In genomic region chr9:121498150-121498486, GRCh38 we compare ENCODE assay signal across 8 cellular contexts. TPM values are rescaled to one million over a fixed set of nuclear protein-coding genes. Genes with fewer than 3 reads are reported as not detected.
DNase-seq lines count a peak whose midpoint lies in the region; ATAC-seq and TF ChIP-seq lines count a peak whose summit lies in the region.

No MANE protein-coding gene starts in this region.

- CTCF ChIA-PET in WTC11 (lab: Charles Lee), result interaction anchor here (0.6 to 1.9 kb wide), 15 partner anchors 10 to 218 kb away, joined by 3 to 11 read pairs (median 5); no protein-coding TSS in a partner anchor

- no peaks in the 10 kb centered on the region for H3K4me1 ChIP-seq in mesendoderm (ENCODE audit: control insufficient read depth, low read depth, low read length)

- no peak overlapping the region for H3K27ac ChIP-seq in mesendoderm (ENCODE audit: low read depth, low read length)

- no peak overlapping the region for H3K4me2 ChIP-seq in mesendoderm (ENCODE audit: low read length)

- no peak overlapping the region for H3K56ac ChIP-seq in mesendoderm (ENCODE audit: low read length)

- H3K18ac ChIP-seq in mesendoderm (ENCODE audit: low read length), result no peak overlapping the region

- TF ChIP-seq CTCF in WTC11 (IDR thresholded peaks at IDR 0.05) (peak; percentile 63), endothelial cell (IDR thresholded peaks at IDR 0.05; ENCODE audit: unreplicated experiment) (peak; percentile 65)

- H3K79me2 ChIP-seq in mesendoderm (ENCODE audit: control insufficient read depth, insufficient read depth, low read length), result no peaks in the 10 kb centered on the region

- H2BK5ac ChIP-seq in mesendoderm (ENCODE audit: low read length), result no peak overlapping the region

- no peak overlapping the region for H3K4me3 ChIP-seq in mesendoderm (ENCODE audit: low read length)

- peak overlapping the region; percentile 79 for H3K4me3 Mint-ChIP-seq in WTC11
- peak overlapping the region; percentile 94 for H3K4me3 Mint-ChIP-seq in endothelial cell (ENCODE audit: unreplicated experiment)

- WGBS in mesendoderm (ENCODE audit: extremely low coverage, insufficient coverage, low lambda C conversion rate), result no CpG with 5 or more reads among the region's 4 CpGs

- POLR2A ChIA-PET in WTC11 (lab: Charles Lee), result interaction anchor here (0.6 kb wide), 1 partner anchor 144 kb away, joined by 3 read pairs; no protein-coding TSS in a partner anchor

- ATAC-seq in GM19043 (IDR thresholded peaks at IDR 0.05; ENCODE audit: low read depth, unreplicated experiment) (peak; percentile 77), HG03378 (IDR thresholded peaks at IDR 0.05; ENCODE audit: unreplicated experiment) (peak; percentile 74), WTC11 (peak; percentile 67)

- H3K9ac ChIP-seq in mesendoderm (ENCODE audit: low read length), result no peak overlapping the region

- DNase-seq in CD1c-positive myeloid dendritic cell (ENCODE audit: extremely low spot score) (peak; percentile 66), NCI-H2196 treated with DMSO at 0.1 percent for 48 hours (lab: John Stamatoyannopoulos, UW; ENCODE audit: unreplicated experiment) (peak; percentile 71), WTC11 (ENCODE audit: low spot score) (peak; percentile 61), endothelial cell (ENCODE audit: low spot score) (peak; percentile 76), mesendoderm (peak; percentile 92), superior temporal gyrus (ENCODE audit: extremely low spot score) (peak; percentile 82)

- no peaks in the 10 kb centered on the region for H3K79me1 ChIP-seq in mesendoderm (ENCODE audit: low read length)

- H4K8ac ChIP-seq in mesendoderm (ENCODE audit: low read depth, low read length), result no peak overlapping the region

- no peak overlapping the region for H2BK15ac ChIP-seq in mesendoderm (replicated peaks; ENCODE audit: low read depth)

- peaks cover 10% of the 10 kb centered on the region for H3K9me3 Mint-ChIP-seq in WTC11
- H3K9me3 Mint-ChIP-seq in endothelial cell (ENCODE audit: unreplicated experiment), result no peaks in the 10 kb centered on the region

- H2AK5ac ChIP-seq in mesendoderm (ENCODE audit: low read length), result no peak overlapping the region

- 0 out of 2 replicates have a peak, but pooled peaks cover 4% of the 10 kb centered on the region for H3K36me3 Mint-ChIP-seq in WTC11
- H3K36me3 Mint-ChIP-seq in endothelial cell (ENCODE audit: low read depth, unreplicated experiment), result peaks cover 10% of the 10 kb centered on the region

- peaks cover 28% of the 10 kb centered on the region for H3K4me1 Mint-ChIP-seq in WTC11
- peaks cover 39% of the 10 kb centered on the region for H3K4me1 Mint-ChIP-seq in endothelial cell (ENCODE audit: unreplicated experiment)

- H3K23ac ChIP-seq in mesendoderm (ENCODE audit: low read length), result no peak overlapping the region

- H2BK120ac ChIP-seq in mesendoderm (ENCODE audit: low read depth, low read length), result no peak overlapping the region

- H3K36me3 ChIP-seq in mesendoderm (ENCODE audit: control insufficient read depth, insufficient read depth, low read length), result no peaks in the 10 kb centered on the region

- peaks cover 10% of the 10 kb centered on the region for H3K27me3 ChIP-seq in mesendoderm (ENCODE audit: insufficient read depth, low read length, poor library complexity)

- H3K27ac Mint-ChIP-seq in WTC11 (no peak overlapping the region), endothelial cell (ENCODE audit: unreplicated experiment) (no peak overlapping the region)

- H3K4ac ChIP-seq in mesendoderm (ENCODE audit: low read depth, low read length), result no peak overlapping the region

- H4K5ac ChIP-seq in mesendoderm (ENCODE audit: low read length), result no peak overlapping the region

- H3K27me3 Mint-ChIP-seq in WTC11 (ENCODE audit: low read depth) (peaks cover 76% of the 10 kb centered on the region), endothelial cell (ENCODE audit: unreplicated experiment) (peaks cover 7% of the 10 kb centered on the region)

TF ChIP-seq in WTC11, 78 proteins besides CTCF, POLR2A, EP300 and RAD21:
- 0 out of 2 replicates have a peak, but pooled peaks have one; percentile 21 for TF ChIP-seq HMGXB4 (CRISPR knock-in tag; IDR thresholded peaks at IDR 0.05)
- no peak for TF ChIP-seq ZNF121 (CRISPR knock-in tag; IDR thresholded peaks at IDR 0.05)
- no peak for TF ChIP-seq MLX (CRISPR knock-in tag; IDR thresholded peaks at IDR 0.05)
- no peak for TF ChIP-seq GTF2I (CRISPR knock-in tag; conservative IDR thresholded peaks at IDR 0.05)
- TF ChIP-seq ZNF512 (CRISPR knock-in tag; IDR thresholded peaks at IDR 0.05; ENCODE audit: borderline replicate concordance), result no peak
- no peak for TF ChIP-seq MYBL2 (CRISPR knock-in tag; IDR thresholded peaks at IDR 0.05)
- TF ChIP-seq USF2 (CRISPR knock-in tag; IDR thresholded peaks at IDR 0.05), result no peak
- no peak for TF ChIP-seq NR1H2 (CRISPR knock-in tag; IDR thresholded peaks at IDR 0.05)

RNA-seq across cellular contexts. Expression of gene GGTA1, which starts 1.5 kb away (rescaled TPM):
- total RNA-seq in WTC11 (2021) (not detected in 3 replicates), endothelial cell (ENCODE audit: unreplicated experiment) (19.7 TPM)
- not detected for polyA plus RNA-seq in mesendoderm (2013, experiment 1 of 2)
- not detected for polyA plus RNA-seq in mesendoderm (2013, experiment 2 of 2)

Comparison
In these comparisons a context has a peak if more than half of its experiments do, and no peak if none do; other contexts are left out.
1. RNA of gene GGTA1, which starts 1.5 kb away (total RNA-seq): 19.7 TPM in endothelial cell (single experiment); not detected in WTC11; every median in the first group is over 10 times any median in the second.
2. Peak in every context shown above with its lines, with median percentiles within 50 percentile points of each other: DNase-seq and ATAC-seq.